In genomic region chr10:128296608-128297007, GRCh38 we compare ENCODE assay signal across 22 cellular contexts.
DNase-seq lines count a peak whose midpoint lies in the region; ATAC-seq and TF ChIP-seq lines count a peak whose summit lies in the region.
"Had no signal": no experiment of that assay in that cellular context is flagged by ENCODE, and none has a peak within 500 bp of the region (broad histone marks: within the 10 kb centered on the region; RNA-seq: fewer than 3 reads in every experiment).

No MANE protein-coding gene starts in this region.

- WGBS in heart right ventricle, 2 donors = 42 to 48% methylated on average over 6 of the region's 6 CpGs

- H3K9me3 Mint-ChIP-seq in neural crest cell (peaks cover 2% of the 10 kb centered on the region), Caco-2 (ENCODE audit: unreplicated experiment) (peaks cover 20% of the 10 kb centered on the region)

- DNase-seq in Right ventricle myocardium inferior (ENCODE audit: missing footprints) = no peak
- no peak for DNase-seq in right atrium auricular region (ENCODE audit: low spot score)
- peak; percentile 31 to 43 for DNase-seq in heart right ventricle
- peak; percentile 76 for DNase-seq in left ventricle myocardium superior
- no peak for DNase-seq in neural crest cell (ENCODE audit: low read depth, low spot score)
- DNase-seq in activated gamma-delta T cell (lab: John Stamatoyannopoulos, UW) = no peak
- no peak for DNase-seq in Caco-2
- DNase-seq: CD4-positive, CD25-positive, alpha-beta regulatory T cell; CD8-positive, alpha-beta T cell; DMS 273 treated with DMSO at 0.1 percent for 48 hours; DMS79; EL; GDM1; H9 had no signal

- no TSS peak for BruUV-seq in Caco-2 (replicated peaks; lab: Mats Ljungman, UMichigan)

- ATAC-seq in Right ventricle myocardium inferior = peak; percentile 61
- ATAC-seq in heart right ventricle = peak in 7 of 8 donors; percentile 24 to 71 (median 56)
- peak; percentile 76 for ATAC-seq in left ventricle myocardium superior
- no peak for ATAC-seq in GM18519 (IDR thresholded peaks at IDR 0.05; ENCODE audit: low FRiP score, unreplicated experiment)
- ATAC-seq: CD8-positive, alpha-beta T cell; GM12878; GM23338; HCT116 had no signal

- intact Hi-C loops in Right ventricle myocardium inferior (cut with DNase I) = no loop called here
- intact Hi-C loops in heart right ventricle (cut with DNase I) = no loop called here
- intact Hi-C loops in left ventricle myocardium superior (cut with micrococcal nuclease) = no loop called here
- intact Hi-C loops in Caco-2 (cut with micrococcal nuclease; ENCODE audit: unreplicated experiment) = no loop called here

- H3K36me3 ChIP-seq in right atrium auricular region = no peaks in the 10 kb centered on the region
- H3K36me3 ChIP-seq in heart right ventricle = no peaks in the 10 kb centered on the region
- H3K36me3 ChIP-seq in Caco-2 (ENCODE audit: control insufficient read depth, insufficient read depth, low read length) = no peaks in the 10 kb centered on the region

- CTCF ChIA-PET in Caco-2 (lab: Charles Lee) = interaction anchor here (0.6 kb wide), 1 partner anchor 229 kb away, joined by 3 read pairs; no protein-coding TSS in a partner anchor

- H3K36me3 Mint-ChIP-seq in neural crest cell (ENCODE audit: low read depth) (no peaks in the 10 kb centered on the region), Caco-2 (ENCODE audit: insufficient read depth, unreplicated experiment) (no peaks in the 10 kb centered on the region)
- H3K36me3 Mint-ChIP-seq: CD4-positive, CD25-positive, alpha-beta regulatory T cell; CD8-positive, alpha-beta T cell had no signal

- peak overlapping the region; percentile 3 for H3K27ac Mint-ChIP-seq in neural crest cell (ENCODE audit: unreplicated experiment)
- H3K27ac Mint-ChIP-seq in Caco-2 (ENCODE audit: unreplicated experiment) = no peak overlapping the region
- H3K27ac Mint-ChIP-seq: B cell; CD4-positive, CD25-positive, alpha-beta regulatory T cell; CD8-positive, alpha-beta T cell; GM23338; H9 had no signal

- H3K27ac ChIP-seq in right atrium auricular region = no peak overlapping the region
- peak overlapping the region in 2 of 10 donors; percentile 7 to 9 for H3K27ac ChIP-seq in heart right ventricle
- H3K27ac ChIP-seq: 22Rv1, BLaER1, C4-2B had no signal

- no peak overlapping the region for H3K4me3 ChIP-seq in right atrium auricular region
- H3K4me3 ChIP-seq in heart right ventricle = no peak overlapping the region
- no peak overlapping the region for H3K4me3 ChIP-seq in Caco-2 (ENCODE audit: low read depth, low read length)
- H3K4me3 ChIP-seq: BLaER1, GM12878, GM23338 had no signal

- H3K27me3 ChIP-seq in right atrium auricular region = no peaks in the 10 kb centered on the region
- peaks cover 0 to 35% (median 3%) of the 10 kb centered on the region in 7 donors for H3K27me3 ChIP-seq in heart right ventricle
- H3K27me3 ChIP-seq in Caco-2 (replicated peaks; ENCODE audit: control insufficient read depth, insufficient read depth, low read length) = no peaks in the 10 kb centered on the region
- H3K27me3 ChIP-seq: BLaER1 had no signal

- H3K9me3 ChIP-seq in right atrium auricular region = no peaks in the 10 kb centered on the region
- peaks cover 0 to 15% (median 1%) of the 10 kb centered on the region in 11 donors for H3K9me3 ChIP-seq in heart right ventricle
- no peaks in the 10 kb centered on the region for H3K9me3 ChIP-seq in Caco-2

- no peak overlapping the region for H3K4me3 Mint-ChIP-seq in neural crest cell
- H3K4me3 Mint-ChIP-seq in Caco-2 (ENCODE audit: unreplicated experiment) = no peak overlapping the region
- H3K4me3 Mint-ChIP-seq: B cell; CD4-positive, CD25-positive, alpha-beta regulatory T cell; CD8-positive, alpha-beta T cell; GM23338; H9 had no signal

- TF ChIP-seq CTCF in right atrium auricular region (IDR thresholded peaks at IDR 0.05) (no peak), heart right ventricle (IDR thresholded peaks at IDR 0.05) (no peak), neural crest cell (conservative IDR thresholded peaks at IDR 0.05) (no peak), Caco-2 (IDR thresholded peaks at IDR 0.05; ENCODE audit: insufficient read depth in 1 of 2, low read depth in 1 of 2, low read length in 1 of 2, severe bottlenecking in 1 of 2, unreplicated experiment in 1 of 2) (no peak)

- H3K4me1 ChIP-seq in right atrium auricular region (peaks cover 0 to 10% of the 10 kb centered on the region in 2 donors), heart right ventricle (peaks cover 0 to 10% (median 3%) of the 10 kb centered on the region in 9 donors), Caco-2 (no peaks in the 10 kb centered on the region)

- POLR2A ChIA-PET in Caco-2 (lab: Charles Lee) = no interaction called here

- H3K27me3 Mint-ChIP-seq in neural crest cell (ENCODE audit: low read depth) (no peaks in the 10 kb centered on the region), Caco-2 (ENCODE audit: insufficient read depth, unreplicated experiment) (peaks cover 20% of the 10 kb centered on the region)

- H3K4me1 Mint-ChIP-seq in neural crest cell (no peaks in the 10 kb centered on the region), Caco-2 (ENCODE audit: low read depth, unreplicated experiment) (no peaks in the 10 kb centered on the region)
- H3K4me1 Mint-ChIP-seq: B cell; CD4-positive, CD25-positive, alpha-beta regulatory T cell; GM23338; H9 had no signal

Comparison
In these comparisons a context has a peak if more than half of its experiments do, and no peak if none do; other contexts are left out.
1. DNase-seq: peak in heart right ventricle (2 of 2) and left ventricle myocardium superior (single experiment); none in Right ventricle myocardium inferior (single experiment), right atrium auricular region (single experiment), neural crest cell (single experiment), activated gamma-delta T cell (single experiment) and Caco-2 (0 of 2).